In the genomic region with DNA sequence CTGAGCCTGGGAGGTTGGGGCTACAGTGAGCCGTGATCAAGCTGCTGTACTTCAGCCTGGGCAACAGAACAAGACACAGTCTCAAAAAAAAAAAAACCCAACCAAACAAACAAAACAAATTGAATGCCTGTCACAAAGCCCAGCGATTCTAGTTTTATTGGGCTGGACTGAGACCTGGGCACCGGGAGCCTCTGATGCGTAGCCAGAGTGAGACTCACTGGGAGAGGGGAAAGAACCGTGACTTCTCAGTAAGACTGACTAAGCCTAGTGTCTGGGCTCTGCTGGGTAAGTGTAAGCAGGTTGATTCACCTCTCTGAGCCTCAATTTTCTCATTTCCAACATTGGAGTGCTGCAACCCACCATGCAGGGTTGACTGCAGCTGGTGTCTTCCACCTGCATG, we compare ENCODE assay signal across 30 cellular contexts. TPM values are rescaled to one million over a fixed set of nuclear protein-coding genes. Genes with fewer than 3 reads are reported as not detected.
"Had no signal": no experiment of that assay in that cellular context is flagged by ENCODE, and none has a peak within 500 bp of the region (broad histone marks: within the 10 kb centered on the region; RNA-seq: fewer than 3 reads in every experiment).

No MANE protein-coding gene starts in this region.

- H3K4me3 ChIP-seq: left lung, lung, mucosa of descending colon, right lobe of liver, SK-N-MC, suprapubic skin, tibial nerve had no signal

- H3K27ac ChIP-seq: left lung, right lobe of liver, SK-N-MC, suprapubic skin, tibial nerve, WERI-Rb-1 had no signal

- FAIRE-seq: keratinocyte had no signal

- H3K36me3 ChIP-seq: left lung, right lobe of liver, suprapubic skin, tibial nerve, WERI-Rb-1 had no signal

- H3K27me3 ChIP-seq: right lobe of liver, suprapubic skin had no signal

- DNase-seq: activated CD4-positive, alpha-beta T cell treated with anti-CD3 and anti-CD28 coated beads, Interleukin-2, amount 50 U/mL, for 4 hours; activated CD4-positive, CD25-positive, alpha-beta regulatory T cell treated with anti-CD3 and anti-CD28 coated beads, Interleukin-2, amount 50 U/mL, for 72 hours; activated CD8-positive, alpha-beta memory T cell treated with anti-CD3 and anti-CD28 coated beads, Interleukin-2, amount 50 U/mL, for 4 hours; activated naive CD8-positive, alpha-beta T cell treated with anti-CD3 and anti-CD28 coated beads, Interleukin-2, amount 50 U/mL, for 24 hours; activated T-cell treated with anti-CD3 and anti-CD28 coated beads, Interleukin-2, amount 50 U/mL, for 1 hour; amygdala; caudate nucleus; cortex of kidney; effector memory CD8-positive, alpha-beta T cell; foreskin fibroblast; head of caudate nucleus; hippocampal formation; left lung; mucosa of descending colon; right lobe of liver; stimulated activated CD4-positive, alpha-beta T cell treated with anti-CD3 and anti-CD28 coated beads, Interleukin-4, amount 100 ng/mL, for 24 hours; WERI-Rb-1 had no signal

- H3K9me3 ChIP-seq: left lung, mucosa of descending colon, right lobe of liver, suprapubic skin, tibial nerve had no signal

- ATAC-seq: activated naive CD8-positive, alpha-beta T cell treated with anti-CD3 and anti-CD28 coated beads, Interleukin-2, amount 50 U/mL, for 24 hours; effector memory CD8-positive, alpha-beta T cell; left lung; mucosa of descending colon; natural killer cell treated with Interleukin-12 subunit alpha and Interleukin-12 subunit beta and Interleukin-15 and Interleukin-18, amount 100 ng/mL, for 72 hours; right lobe of liver; stimulated activated memory B cell treated with anti-CD40 and anti-IgM and Interleukin-4, amounts not matched to agents 10 μg/mL and 1 μg/mL and 100 μg/mL, for 72 hours had no signal

- H3K4me1 ChIP-seq: right lobe of liver, suprapubic skin, tibial nerve had no signal

RNA-seq across cellular contexts. Expression of gene LEP, which starts 10.1 kb away (rescaled TPM):
- total RNA-seq: activated CD8-positive, alpha-beta memory T cell treated with anti-CD3 and anti-CD28 coated beads for 36 hours; activated T-helper 2 cell treated with anti-CD3 and anti-CD28 coated beads, Interferon-gamma antibody, Interleukin-2, Interleukin-4, amounts not matched to agents 10 μg/mL and 5 μg/mL and 100 μg/mL, durations not matched to agents 14 hours and 24 hours and 36 hours; chondrocyte; myocyte; natural killer cell treated with Interleukin-12 subunit alpha and Interleukin-12 subunit beta and Interleukin-15 and Interleukin-18, amount 100 ng/mL, for 72 hours; right lobe of liver; T-helper 1 cell treated with Interleukin-12 subunit alpha and Interleukin-12 subunit beta and Interleukin-4 antibody, amounts not matched to agents 30 ng/mL and 1 ng/mL, for 36 hours; urinary bladder had no signal
